ENCODE assay signal across 8 cellular contexts in the genomic region with DNA sequence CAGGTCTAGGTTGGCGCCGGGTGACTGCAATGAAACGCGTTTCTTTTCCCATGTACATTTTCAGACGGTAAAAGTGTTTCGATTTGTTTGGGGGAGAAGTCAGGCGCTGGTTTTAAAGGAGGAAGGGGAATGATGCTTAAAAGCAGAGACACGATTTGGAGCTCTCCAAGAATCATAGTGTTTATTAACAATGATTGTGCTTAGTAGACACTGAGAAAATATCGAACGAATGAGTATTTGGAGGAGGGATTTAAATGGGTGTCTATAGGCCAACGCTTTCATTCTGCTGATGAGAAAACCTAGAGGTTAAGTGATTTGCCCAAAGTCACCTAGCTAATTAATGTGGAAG. TPM values are rescaled to one million over a fixed set of nuclear protein-coding genes. Genes with fewer than 3 reads are reported as not detected.
DNase-seq lines count a peak whose midpoint lies in the region; FAIRE-seq and TF ChIP-seq lines count a peak whose summit lies in the region.

No MANE protein-coding gene starts in this region.

- no peaks in the 10 kb centered on the region for H3K9me1 ChIP-seq in keratinocyte (ENCODE audit: control insufficient read depth, extremely low read depth, insufficient read depth, low read length)

- DNase-seq in adrenal gland (no peak), keratinocyte (ENCODE audit: low read depth, low spot score) (no peak), HuH-7.5 (ENCODE audit: low spot score) (no peak), nucleus accumbens (lab: John Stamatoyannopoulos, UW) (no peak), GF-D8 (lab: John Stamatoyannopoulos, UW) (no peak), A172 (ENCODE audit: low spot score) (no peak)

- H3K4me1 ChIP-seq in HUES64 (ENCODE audit: insufficient read depth, low read length) (peaks cover 11% of the 10 kb centered on the region), adrenal gland (replicated peaks in 1 of 2) (peaks cover 13 to 20% of the 10 kb centered on the region in 2 donors), keratinocyte (ENCODE audit: control insufficient read depth, extremely low read depth, insufficient read depth, low read length) (peaks cover 12% of the 10 kb centered on the region), stomach smooth muscle (ENCODE audit: control insufficient read depth, insufficient read depth, low read length) (peaks cover 8% of the 10 kb centered on the region)

- H3K4me2 ChIP-seq in keratinocyte (ENCODE audit: control insufficient read depth, extremely low read depth, insufficient read depth, low read depth, low read length), result peak overlapping the region; percentile 87

- TF ChIP-seq CTCF in adrenal gland (IDR thresholded peaks at IDR 0.05) (no peak), keratinocyte (optimal IDR thresholded peaks at IDR 0.05 in 1 of 3, IDR thresholded peaks at IDR 0.05 in 1 of 3, conservative IDR thresholded peaks at IDR 0.05 in 1 of 3; ENCODE audit: extremely low read depth in 1 of 3, insufficient read depth in 2 of 3, low read length in 3 of 3) (no peak)

- intact Hi-C loops in adrenal gland (cut with DNase I), result no loop called here

- H3K9me3 ChIP-seq in HUES64 (ENCODE audit: insufficient read depth, low read depth, low read length), result 0 out of 2 replicates have a peak, but pooled peaks cover 8% of the 10 kb centered on the region
- H3K9me3 ChIP-seq in adrenal gland (replicated peaks in 1 of 3), result no peaks in the 10 kb centered on the region
- no peaks in the 10 kb centered on the region for H3K9me3 ChIP-seq in keratinocyte (ENCODE audit: control insufficient read depth, low read depth, low read length)
- no peaks in the 10 kb centered on the region for H3K9me3 ChIP-seq in stomach smooth muscle (ENCODE audit: control insufficient read depth in 2 of 2, low read length in 2 of 2)

- H3K4me3 ChIP-seq in HUES64 (ENCODE audit: low read length) (peak overlapping the region; percentile 50), adrenal gland (peak overlapping the region in 2 of 4 donors; percentile 33 to 66), keratinocyte (ENCODE audit: control insufficient read depth in 2 of 3, extremely low read depth in 1 of 3, insufficient read depth in 2 of 3, low read depth in 1 of 3, low read length in 3 of 3) (peak overlapping the region; percentile 63 to 71 (median 67)), stomach smooth muscle (ENCODE audit: low read length in 2 of 2) (peak overlapping the region; percentile 70 to 76)

- 20% methylated on average over 11 of the region's 11 CpGs for WGBS in HUES64
- WGBS in adrenal gland, 4 donors, result 17 to 25% (median 20%) methylated on average over 11 of the region's 11 CpGs

- dilution Hi-C loops in keratinocyte (cut with MboI; ENCODE audit: extremely low pct_ligation_motif_present, low sequenced_read_pairs), result no loop called here

- H3K27me3 ChIP-seq in HUES64 (ENCODE audit: insufficient read depth, low read length), result peaks cover 52% of the 10 kb centered on the region
- no peaks in the 10 kb centered on the region for H3K27me3 ChIP-seq in adrenal gland
- no peaks in the 10 kb centered on the region for H3K27me3 ChIP-seq in keratinocyte (ENCODE audit: control insufficient read depth, extremely low read depth, insufficient read depth, low read length)
- H3K27me3 ChIP-seq in stomach smooth muscle (ENCODE audit: control insufficient read depth in 1 of 2, insufficient read depth in 2 of 2, low read length in 2 of 2), result no peaks in the 10 kb centered on the region

- no peaks in the 10 kb centered on the region for H3K79me2 ChIP-seq in keratinocyte (ENCODE audit: control insufficient read depth, insufficient read depth, low read length)

- FAIRE-seq in keratinocyte (lab: Jason Lieb, UNC), result peak; percentile 23

- H2AFZ ChIP-seq in keratinocyte (ENCODE audit: control insufficient read depth, low read length), result peak overlapping the region; percentile 90

- H3K9ac ChIP-seq in HUES64 (ENCODE audit: low read depth, low read length), result peak overlapping the region; percentile 23
- H3K9ac ChIP-seq in keratinocyte (ENCODE audit: control insufficient read depth, extremely low read depth, insufficient read depth, low read length), result peak overlapping the region; percentile 90
- peak overlapping the region; percentile 78 to 84 for H3K9ac ChIP-seq in stomach smooth muscle (ENCODE audit: low read length in 2 of 2)

- no peaks in the 10 kb centered on the region for H4K20me1 ChIP-seq in keratinocyte (ENCODE audit: control insufficient read depth, extremely low read depth, insufficient read depth, low read length)

- no peak for TF ChIP-seq POLR2A in adrenal gland (IDR thresholded peaks at IDR 0.05)

- no peaks in the 10 kb centered on the region for H3K36me3 ChIP-seq in HUES64 (ENCODE audit: insufficient read depth, low read length)
- H3K36me3 ChIP-seq in adrenal gland (replicated peaks in 1 of 2), result no peaks in the 10 kb centered on the region
- H3K36me3 ChIP-seq in keratinocyte (ENCODE audit: control insufficient read depth in 2 of 2, extremely low read depth in 1 of 2, insufficient read depth in 2 of 2, low read length in 2 of 2), result no peaks in the 10 kb centered on the region
- no peaks in the 10 kb centered on the region for H3K36me3 ChIP-seq in stomach smooth muscle (ENCODE audit: control insufficient read depth in 2 of 2, insufficient read depth in 2 of 2, low read length in 2 of 2)

- H3K27ac ChIP-seq in HUES64 (ENCODE audit: low read depth, low read length) (no peak overlapping the region), adrenal gland (peak overlapping the region; percentile 61 to 98 (median 86)), keratinocyte (ENCODE audit: control insufficient read depth, insufficient read depth, low read length) (peak overlapping the region; percentile 70), stomach smooth muscle (ENCODE audit: low read length) (peak overlapping the region; percentile 86)

RNA-seq across cellular contexts. Expression of gene JAK1, which starts 36.9 kb away (rescaled TPM):
- 8.9 TPM for polyA plus RNA-seq in HUES64 (2013, experiment 1 of 2)
- 10.1 TPM for polyA plus RNA-seq in HUES64 (2013, experiment 2 of 2)
- total RNA-seq in adrenal gland, result 100 to 1,000 TPM in 5 of 8 donors, 10 to 100 TPM in 3; 58.0 to 155 (median 114) TPM
- polyA plus RNA-seq in adrenal gland, result 10 to 100 TPM; 23.4 to 59.5 (median 32.9) TPM
- 46.5 to 56.3 TPM (median 50.9 TPM) in 3 replicates for polyA plus RNA-seq in keratinocyte
- 67.9 TPM for polyA plus RNA-seq in keratinocyte (2011; ENCODE audit: low read depth)
- polyA plus RNA-seq in keratinocyte (2011; cell fraction: cytosol; rRNA removed), result 48.3 and 75.7 TPM in 2 replicates
- polyA plus RNA-seq in keratinocyte (2011; cell fraction: nucleus; rRNA removed), result 85.0 and 98.9 TPM in 2 replicates
- polyA plus RNA-seq in keratinocyte (2012; ENCODE audit: low replicate concordance), result 35.1 and 48.7 TPM in 2 replicates
- polyA minus RNA-seq in keratinocyte, result 50.8 to 79.5 TPM (median 74.4 TPM) in 3 replicates
- polyA minus RNA-seq in keratinocyte (2011; cell fraction: cytosol; rRNA and poly(A)+ RNA removed), result 48.9 TPM
- polyA minus RNA-seq in keratinocyte (2011; cell fraction: nucleus; rRNA and poly(A)+ RNA removed), result 52.1 and 101 TPM in 2 replicates
- 61.4 and 70.5 TPM in 2 replicates for total RNA-seq in A172 (2014; rRNA removed; shearing (Covaris generic))

Comparison
In these comparisons a context has a peak if more than half of its experiments do, and no peak if none do; other contexts are left out.
1. H3K9ac ChIP-seq: peak in every context shown above with its lines; median percentile 90 in keratinocyte; 81 in stomach smooth muscle; 23 in HUES64.